ENCODE assay signal across 8 cellular contexts in genomic region chr9:124776613-124776951, GRCh38. TPM values are rescaled to one million over a fixed set of nuclear protein-coding genes. Genes with fewer than 3 reads are reported as not detected.
DNase-seq lines count a peak whose midpoint lies in the region; ATAC-seq and TF ChIP-seq lines count a peak whose summit lies in the region.

No MANE protein-coding gene starts in this region.

- no peak for ATAC-seq in activated naive CD8-positive, alpha-beta T cell treated with anti-CD3 and anti-CD28 coated beads, Interleukin-2, amount 10 ng/mL, durations not matched to agents 7 days and 5 days (ENCODE audit: low read depth)
- ATAC-seq in left lung (no peak), HG02623 (IDR thresholded peaks at IDR 0.05; ENCODE audit: unreplicated experiment) (no peak)

- TF ChIP-seq EP300 in suprapubic skin (IDR thresholded peaks at IDR 0.05), result no peak

- TF ChIP-seq CTCF in left lung (IDR thresholded peaks at IDR 0.05), result no peak
- TF ChIP-seq CTCF in suprapubic skin (IDR thresholded peaks at IDR 0.05), result no peak

- peak overlapping the region in 1 of 2 donors; percentile 51 for H3K27ac ChIP-seq in left lung
- peak overlapping the region; percentile 16 for H3K27ac ChIP-seq in suprapubic skin

- WGBS in suprapubic skin, result 8% methylated on average over 11 of the region's 12 CpGs

- intact Hi-C loops in left lung (cut with DNase I), result loop anchor here in 1 of 2 donors (5.0 kb wide), 1 partner anchor 71 kb away; no protein-coding TSS in a partner anchor

- H3K4me1 Mint-ChIP-seq in T-helper 2 cell treated with Interferon-gamma antibody and Interleukin-4, amounts not matched to agents 5 μg/mL and 100 μg/mL, for 36 hours (ENCODE audit: low read depth), result peaks cover 27% of the 10 kb centered on the region
- H3K4me1 Mint-ChIP-seq in activated naive CD8-positive, alpha-beta T cell treated with anti-CD3 and anti-CD28 coated beads, Interleukin-2, amount 10 ng/mL, durations not matched to agents 7 days and 5 days, result peaks cover 21% of the 10 kb centered on the region

- no peak overlapping the region for H3K27ac Mint-ChIP-seq in T-helper 2 cell treated with Interferon-gamma antibody and Interleukin-4, amounts not matched to agents 5 μg/mL and 100 μg/mL, for 36 hours
- no peak overlapping the region for H3K27ac Mint-ChIP-seq in activated naive CD8-positive, alpha-beta T cell treated with anti-CD3 and anti-CD28 coated beads, Interleukin-2, amount 10 ng/mL, durations not matched to agents 7 days and 5 days

- H3K4me1 ChIP-seq in left lung (peaks cover 4 to 60% of the 10 kb centered on the region in 2 donors), suprapubic skin (peaks cover 45% of the 10 kb centered on the region)

- H3K27me3 ChIP-seq in left lung (peaks cover 6 to 21% of the 10 kb centered on the region in 2 donors), suprapubic skin (no peaks in the 10 kb centered on the region)

- POLR2A ChIA-PET in activated naive CD8-positive, alpha-beta T cell treated with anti-CD3 and anti-CD28 coated beads, Interleukin-2, amount 10 ng/mL, durations not matched to agents 7 days and 5 days (lab: Charles Lee), result interaction anchor here (1.6 kb wide), 1 partner anchor 120 kb away, joined by 3 read pairs; no protein-coding TSS in a partner anchor

- peaks cover 51% of the 10 kb centered on the region for H3K27me3 Mint-ChIP-seq in T-helper 2 cell treated with Interferon-gamma antibody and Interleukin-4, amounts not matched to agents 5 μg/mL and 100 μg/mL, for 36 hours (ENCODE audit: low read depth)
- H3K27me3 Mint-ChIP-seq in activated naive CD8-positive, alpha-beta T cell treated with anti-CD3 and anti-CD28 coated beads, Interleukin-2, amount 10 ng/mL, durations not matched to agents 7 days and 5 days, result peaks cover 57% of the 10 kb centered on the region

- H3K9me3 Mint-ChIP-seq in T-helper 2 cell treated with Interferon-gamma antibody and Interleukin-4, amounts not matched to agents 5 μg/mL and 100 μg/mL, for 36 hours, result no peaks in the 10 kb centered on the region
- H3K9me3 Mint-ChIP-seq in activated naive CD8-positive, alpha-beta T cell treated with anti-CD3 and anti-CD28 coated beads, Interleukin-2, amount 10 ng/mL, durations not matched to agents 7 days and 5 days, result no peaks in the 10 kb centered on the region

- TF ChIP-seq POLR2A in suprapubic skin (IDR thresholded peaks at IDR 0.05), result no peak

- peak overlapping the region; percentile 75 for H3K4me3 Mint-ChIP-seq in T-helper 2 cell treated with Interferon-gamma antibody and Interleukin-4, amounts not matched to agents 5 μg/mL and 100 μg/mL, for 36 hours
- peak overlapping the region; percentile 69 for H3K4me3 Mint-ChIP-seq in activated naive CD8-positive, alpha-beta T cell treated with anti-CD3 and anti-CD28 coated beads, Interleukin-2, amount 10 ng/mL, durations not matched to agents 7 days and 5 days

- DNase-seq in T-helper 2 cell treated with Interferon-gamma antibody and Interleukin-4, amounts not matched to agents 5 μg/mL and 100 μg/mL, for 36 hours (ENCODE audit: low spot score), result no peak
- no peak for DNase-seq in T-helper 2 cell
- no peak for DNase-seq in activated naive CD8-positive, alpha-beta T cell treated with anti-CD3 and anti-CD28 coated beads, Interleukin-2, amount 10 ng/mL, durations not matched to agents 7 days and 5 days
- no peak for DNase-seq in left lung
- no peak for DNase-seq in suprapubic skin (ENCODE audit: low spot score in 2 of 2)
- no peak for DNase-seq in NCI-H82 (lab: John Stamatoyannopoulos, UW)
- DNase-seq in NCI-H1436 treated with DMSO at 0.1 percent for 48 hours (lab: John Stamatoyannopoulos, UW), result no peak

- H3K4me3 ChIP-seq in left lung (peak overlapping the region; percentile 34 to 47), suprapubic skin (peak overlapping the region; percentile 55)

- H3K36me3 ChIP-seq in left lung, result no peaks in the 10 kb centered on the region
- H3K36me3 ChIP-seq in suprapubic skin, result no peaks in the 10 kb centered on the region

- H3K9me3 ChIP-seq in left lung, result no peaks in the 10 kb centered on the region
- no peaks in the 10 kb centered on the region for H3K9me3 ChIP-seq in suprapubic skin

- no peaks in the 10 kb centered on the region for H3K36me3 Mint-ChIP-seq in T-helper 2 cell treated with Interferon-gamma antibody and Interleukin-4, amounts not matched to agents 5 μg/mL and 100 μg/mL, for 36 hours (ENCODE audit: low read depth)
- H3K36me3 Mint-ChIP-seq in activated naive CD8-positive, alpha-beta T cell treated with anti-CD3 and anti-CD28 coated beads, Interleukin-2, amount 10 ng/mL, durations not matched to agents 7 days and 5 days, result no peaks in the 10 kb centered on the region

RNA-seq across cellular contexts. Expression of gene OLFML2A, which starts 0.4 kb away (rescaled TPM):
- total RNA-seq in activated naive CD8-positive, alpha-beta T cell treated with anti-CD3 and anti-CD28 coated beads, Interleukin-2, amount 10 ng/mL, durations not matched to agents 7 days and 5 days, result not detected
- 10 to 100 TPM; 10.5 to 10.8 TPM for total RNA-seq in left lung
- 10 to 100 TPM; 14.6 to 36.8 (median 18.9) TPM for total RNA-seq in suprapubic skin

RNA-seq across cellular contexts. Expression of gene NR6A1, which starts 5.5 kb away (rescaled TPM):
- under 1 TPM; 0.06 to 0.11 TPM for total RNA-seq in activated naive CD8-positive, alpha-beta T cell treated with anti-CD3 and anti-CD28 coated beads, Interleukin-2, amount 10 ng/mL, durations not matched to agents 7 days and 5 days
- 1 to 10 TPM; 2.9 to 4.1 TPM for total RNA-seq in left lung
- total RNA-seq in suprapubic skin, result 10 to 100 TPM in 1 of 4 donors, 1 to 10 TPM in 3; 6.5 to 10.1 (median 6.8) TPM

Comparison
In these comparisons a context has a peak if more than half of its experiments do, and no peak if none do; other contexts are left out.
1. RNA of gene OLFML2A, which starts 0.4 kb away (total RNA-seq): 14.6 to 36.8 TPM in suprapubic skin and 10.5 to 10.8 TPM in left lung; not detected in activated naive CD8-positive, alpha-beta T cell treated with anti-CD3 and anti-CD28 coated beads, Interleukin-2, amount 10 ng/mL, durations not matched to agents 7 days and 5 days; every median in the first group is over 10 times any median in the second.